ENCODE assay signal across 8 cellular contexts in genomic region chr6:31402324-31403282, GRCh38. TPM values are rescaled to one million over a fixed set of nuclear protein-coding genes. Genes with fewer than 3 reads are reported as not detected.
A peak's percentile ranks its signal among the peaks of the same experiment; 100 is the strongest.
DNase-seq lines count a peak whose midpoint lies in the region; ATAC-seq and TF ChIP-seq lines count a peak whose summit lies in the region.

No MANE protein-coding gene starts in this region.

- H3K27me3 ChIP-seq in A673 (replicated peaks; ENCODE audit: insufficient read depth, low read depth, low read length, poor library complexity) (no peaks in the 10 kb centered on the region), left ventricle myocardium inferior (ENCODE audit: low read depth) (no peaks in the 10 kb centered on the region), rectal smooth muscle tissue (ENCODE audit: control insufficient read depth, insufficient read depth, low read length) (no peaks in the 10 kb centered on the region)

- BruUV-seq in A673 (replicated peaks; lab: Mats Ljungman, UMichigan) = no TSS peak

- peaks cover 15% of the 10 kb centered on the region for H3K36me3 Mint-ChIP-seq in activated T-helper 2 cell treated with anti-CD3 and anti-CD28 coated beads, Interferon-gamma antibody, Interleukin-2, Interleukin-4, amounts not matched to agents 10 μg/mL and 5 μg/mL and 100 μg/mL, durations not matched to agents 14 hours and 24 hours and 36 hours (ENCODE audit: low read depth)

- H3K36me3 ChIP-seq in A673 (ENCODE audit: insufficient read depth, low read length, poor library complexity, severe bottlenecking) = no peaks in the 10 kb centered on the region
- H3K36me3 ChIP-seq in left ventricle myocardium inferior = no peaks in the 10 kb centered on the region
- no peaks in the 10 kb centered on the region for H3K36me3 ChIP-seq in rectal smooth muscle tissue (ENCODE audit: control insufficient read depth, insufficient read depth, low read length)

- H3K4me1 Mint-ChIP-seq in activated T-helper 2 cell treated with anti-CD3 and anti-CD28 coated beads, Interferon-gamma antibody, Interleukin-2, Interleukin-4, amounts not matched to agents 10 μg/mL and 5 μg/mL and 100 μg/mL, durations not matched to agents 14 hours and 24 hours and 36 hours (ENCODE audit: low read depth) = peaks cover 51% of the 10 kb centered on the region

- H3K4me1 ChIP-seq in A673 (ENCODE audit: insufficient read depth, low read length, poor library complexity, severe bottlenecking) (peaks cover 22% of the 10 kb centered on the region), left ventricle myocardium inferior (peaks cover 86% of the 10 kb centered on the region), rectal smooth muscle tissue (ENCODE audit: control insufficient read depth, insufficient read depth, low read length) (peaks cover 11% of the 10 kb centered on the region)

- TF ChIP-seq CTCF in A673 (conservative IDR thresholded peaks at IDR 0.05; ENCODE audit: low read depth, low read length) = no peak
- no peak for TF ChIP-seq CTCF in LNCaP clone FGC (IDR thresholded peaks at IDR 0.05; ENCODE audit: control insufficient read depth, extremely low read depth, insufficient read depth)
- TF ChIP-seq CTCF in left ventricle myocardium inferior (IDR thresholded peaks at IDR 0.05; ENCODE audit: borderline replicate concordance) = no peak

- DNase-seq in A673 (ENCODE audit: low spot score) (peak; percentile 41), LNCaP clone FGC (ENCODE audit: low read depth) (no peak), left ventricle myocardium inferior (no peak), NK-92 (lab: John Stamatoyannopoulos, UW; ENCODE audit: unreplicated experiment) (no peak)
- peak; percentile 26 for DNase-seq in activated T-helper 2 cell treated with anti-CD3 and anti-CD28 coated beads, Interferon-gamma antibody, Interleukin-2, Interleukin-4, amounts not matched to agents 10 μg/mL and 5 μg/mL and 100 μg/mL, durations not matched to agents 14 hours and 24 hours and 36 hours (ENCODE audit: low spot score)

- H3K27ac ChIP-seq in A673 (ENCODE audit: low read depth, low read length, poor library complexity, severe bottlenecking) (peak overlapping the region; percentile 76), left ventricle myocardium inferior (replicated peaks) (peak overlapping the region; percentile 100), rectal smooth muscle tissue (ENCODE audit: low read depth, low read length) (peak overlapping the region; percentile 97)

- H3K4me3 ChIP-seq in A673 (ENCODE audit: low read depth, low read length, poor library complexity, severe bottlenecking) = peak overlapping the region; percentile 73
- peak overlapping the region; percentile 65 for H3K4me3 ChIP-seq in LNCaP clone FGC (ENCODE audit: low read depth, low read length)
- H3K4me3 ChIP-seq in left ventricle myocardium inferior = peak overlapping the region; percentile 95
- H3K4me3 ChIP-seq in rectal smooth muscle tissue (ENCODE audit: low read length) = peak overlapping the region; percentile 87

- intact Hi-C loops in A673 (cut with micrococcal nuclease; ENCODE audit: unreplicated experiment) (loop anchor here (2.0 to 5.0 kb wide), 2 partner anchors 38 to 90 kb away; no protein-coding TSS in a partner anchor), left ventricle myocardium inferior (cut with micrococcal nuclease) (no loop called here)
- intact Hi-C loops in activated T-helper 2 cell treated with anti-CD3 and anti-CD28 coated beads, Interferon-gamma antibody, Interleukin-2, Interleukin-4, amounts not matched to agents 10 μg/mL and 5 μg/mL and 100 μg/mL, durations not matched to agents 14 hours and 24 hours and 36 hours (cut with micrococcal nuclease) = loop anchor here (5.0 kb wide), 1 partner anchor 90 kb away; no protein-coding TSS in a partner anchor

- ATAC-seq in GM19023 (IDR thresholded peaks at IDR 0.05; ENCODE audit: unreplicated experiment) = peak; percentile 8
- ATAC-seq in HG03378 (IDR thresholded peaks at IDR 0.05; ENCODE audit: unreplicated experiment) = no peak

- peaks cover 25% of the 10 kb centered on the region for H3K27me3 Mint-ChIP-seq in activated T-helper 2 cell treated with anti-CD3 and anti-CD28 coated beads, Interferon-gamma antibody, Interleukin-2, Interleukin-4, amounts not matched to agents 10 μg/mL and 5 μg/mL and 100 μg/mL, durations not matched to agents 14 hours and 24 hours and 36 hours (ENCODE audit: low read depth)

- peak overlapping the region; percentile 47 for H3K9ac ChIP-seq in rectal smooth muscle tissue (ENCODE audit: low read length)

- POLR2A ChIA-PET in A673 (lab: Charles Lee; ENCODE audit: low non-redundant PET) = interaction anchor here (0.6 kb wide), 1 partner anchor 20 kb away, joined by 3 read pairs; no protein-coding TSS in a partner anchor

- no peaks in the 10 kb centered on the region for H3K9me3 Mint-ChIP-seq in activated T-helper 2 cell treated with anti-CD3 and anti-CD28 coated beads, Interferon-gamma antibody, Interleukin-2, Interleukin-4, amounts not matched to agents 10 μg/mL and 5 μg/mL and 100 μg/mL, durations not matched to agents 14 hours and 24 hours and 36 hours

- H3K9me3 ChIP-seq in A673 (ENCODE audit: low read depth, low read length, poor library complexity, severe bottlenecking) = no peaks in the 10 kb centered on the region
- H3K9me3 ChIP-seq in left ventricle myocardium inferior (replicated peaks) = peaks cover 3% of the 10 kb centered on the region

- CTCF ChIA-PET in A673 (lab: Charles Lee) = interaction anchor here (0.6 kb wide), 1 partner anchor 262 kb away, joined by 3 read pairs; no protein-coding TSS in a partner anchor

- peak overlapping the region; percentile 14 for H3K27ac Mint-ChIP-seq in activated T-helper 2 cell treated with anti-CD3 and anti-CD28 coated beads, Interferon-gamma antibody, Interleukin-2, Interleukin-4, amounts not matched to agents 10 μg/mL and 5 μg/mL and 100 μg/mL, durations not matched to agents 14 hours and 24 hours and 36 hours

- peak overlapping the region; percentile 75 for H3K4me3 Mint-ChIP-seq in activated T-helper 2 cell treated with anti-CD3 and anti-CD28 coated beads, Interferon-gamma antibody, Interleukin-2, Interleukin-4, amounts not matched to agents 10 μg/mL and 5 μg/mL and 100 μg/mL, durations not matched to agents 14 hours and 24 hours and 36 hours (ENCODE audit: low read depth)

RNA-seq across cellular contexts. Expression of gene MICA, which starts 0.8 kb away (rescaled TPM):
- total RNA-seq in A673 (2021) (31.6 and 41.2 TPM in 2 replicates), left ventricle myocardium inferior (9.9 TPM)
- total RNA-seq in activated T-helper 2 cell treated with anti-CD3 and anti-CD28 coated beads, Interferon-gamma antibody, Interleukin-2, Interleukin-4, amounts not matched to agents 10 μg/mL and 5 μg/mL and 100 μg/mL, durations not matched to agents 14 hours and 24 hours and 36 hours = 5.6 and 6.0 TPM in 2 replicates

RNA-seq across cellular contexts. Expression of gene HLA-B, which starts 45.6 kb away (rescaled TPM):
- 27.3 and 29.9 TPM in 2 replicates for total RNA-seq in A673 (2021)
- 3,580 and 3,693 TPM in 2 replicates for total RNA-seq in activated T-helper 2 cell treated with anti-CD3 and anti-CD28 coated beads, Interferon-gamma antibody, Interleukin-2, Interleukin-4, amounts not matched to agents 10 μg/mL and 5 μg/mL and 100 μg/mL, durations not matched to agents 14 hours and 24 hours and 36 hours
- 400 TPM for total RNA-seq in left ventricle myocardium inferior

Comparison
In these comparisons a context has a peak if more than half of its experiments do, and no peak if none do; other contexts are left out.
1. DNase-seq: peak in A673 (single experiment) and activated T-helper 2 cell treated with anti-CD3 and anti-CD28 coated beads, Interferon-gamma antibody, Interleukin-2, Interleukin-4, amounts not matched to agents 10 μg/mL and 5 μg/mL and 100 μg/mL, durations not matched to agents 14 hours and 24 hours and 36 hours (single experiment); none in LNCaP clone FGC (single experiment), left ventricle myocardium inferior (single experiment) and NK-92 (single experiment).
2. RNA of gene HLA-B, which starts 45.6 kb away (total RNA-seq): 3,580 to 3,693 TPM in activated T-helper 2 cell treated with anti-CD3 and anti-CD28 coated beads, Interferon-gamma antibody, Interleukin-2, Interleukin-4, amounts not matched to agents 10 μg/mL and 5 μg/mL and 100 μg/mL, durations not matched to agents 14 hours and 24 hours and 36 hours and 400 TPM in left ventricle myocardium inferior (single experiment); 27.3 to 29.9 TPM in A673; every median in the first group is over 10 times any median in the second.
3. Peak in every context shown above with its lines, with median percentiles within 50 percentile points of each other: H3K27ac ChIP-seq and H3K4me3 ChIP-seq.